Comparison of ENCODE assay signal across 34 cellular contexts in the genomic region with DNA sequence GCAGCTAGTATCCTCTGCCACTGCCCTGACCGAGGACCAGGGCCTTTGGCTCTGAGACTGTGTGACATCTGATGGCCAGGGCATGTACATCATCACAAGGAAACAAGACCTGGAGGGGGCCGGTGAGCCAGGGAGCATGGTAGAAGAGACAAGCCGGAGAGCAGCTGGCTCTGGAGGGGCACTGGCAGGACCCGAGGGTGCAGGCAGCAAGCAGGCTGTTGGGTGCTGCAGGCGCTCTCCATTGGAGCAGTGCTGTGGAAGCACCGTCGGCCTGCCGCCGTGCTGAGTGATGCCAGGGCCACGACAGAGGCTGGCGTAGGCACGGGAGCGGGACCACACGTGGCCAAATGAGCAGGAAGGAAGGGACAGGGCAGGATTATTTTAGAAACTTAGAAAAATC.
"Had no signal": no experiment of that assay in that cellular context is flagged by ENCODE, and none has a peak within 500 bp of the region (broad histone marks: within the 10 kb centered on the region; RNA-seq: fewer than 3 reads in every experiment).

No MANE protein-coding gene starts in this region.

- H3K4me1 ChIP-seq: adrenal gland, body of pancreas, breast epithelium had no signal

- H3K27me3 ChIP-seq: adrenal gland, body of pancreas, breast epithelium had no signal

- H3K27ac ChIP-seq: adrenal gland, body of pancreas, breast epithelium, KMS-11, VCaP had no signal

- H3K9me3 ChIP-seq: adrenal gland, body of pancreas, breast epithelium had no signal

- ATAC-seq: activated CD8-positive, alpha-beta memory T cell treated with anti-CD3 and anti-CD28 coated beads, Interleukin-2, amount 10 ng/mL, durations not matched to agents 7 days and 5 days; activated naive CD4-positive, alpha-beta T cell treated with anti-CD3 and anti-CD28 coated beads, Interleukin-2, amount 50 U/mL, for 72 hours; body of pancreas; Panc1; SK-N-SH treated with all-trans-retinoic acid at 6 μM for 48 hours; T-cell had no signal

- H3K4me2 ChIP-seq: KMS-11 had no signal

- H3K36me3 ChIP-seq: adrenal gland, breast epithelium had no signal

- H3K9ac ChIP-seq: KMS-11 had no signal

- H3K4me3 ChIP-seq: adrenal gland, body of pancreas, breast epithelium had no signal

- DNase-seq: activated B cell treated with CpG ODN at 0.5 μM for 24 hours; activated CD4-positive, alpha-beta memory T cell treated with anti-CD3 and anti-CD28 coated beads for 36 hours; activated CD4-positive, alpha-beta T cell treated with anti-CD3 and anti-CD28 coated beads for 4 hours; activated CD4-positive, alpha-beta T cell treated with anti-CD3 and anti-CD28 coated beads, Interleukin-2, amount 50 U/mL, for 1 hour; activated CD4-positive, CD25-positive, alpha-beta regulatory T cell treated with anti-CD3 and anti-CD28 coated beads, Interleukin-2, amount 50 U/mL, for 72 hours; activated CD8-positive, alpha-beta memory T cell treated with anti-CD3 and anti-CD28 coated beads for 24 hours; activated CD8-positive, alpha-beta memory T cell treated with anti-CD3 and anti-CD28 coated beads, Interleukin-2, amount 10 ng/mL, durations not matched to agents 7 days and 5 days; activated CD8-positive, alpha-beta memory T cell treated with anti-CD3 and anti-CD28 coated beads, Interleukin-2, amount 50 U/mL, for 48 hours; activated gamma-delta T cell; activated naive CD4-positive, alpha-beta T cell treated with Interleukin-2 at 50 U/mL for 16 hours; activated T-cell treated with anti-CD3 and anti-CD28 coated beads, Interleukin-2, amount 50 U/mL, for 48 hours; adrenal gland; body of pancreas; central memory CD4-positive, alpha-beta T cell; MM.1S; MV-4-11; NCI-H1092; NCI-H1436 treated with DMSO at 0.1 percent for 48 hours; NCI-H1694 treated with DMSO at 0.1 percent for 48 hours; NCI-H2029; NCI-H345; NCI-H524 treated with DMSO at 0.1 percent for 48 hours; RPMI8226; SIG-M5; T-cell; T-helper 2 cell; T-helper 9 cell had no signal

- FAIRE-seq: astrocyte had no signal
